ENCODE assay signal across 10 cellular contexts in the genomic region with DNA sequence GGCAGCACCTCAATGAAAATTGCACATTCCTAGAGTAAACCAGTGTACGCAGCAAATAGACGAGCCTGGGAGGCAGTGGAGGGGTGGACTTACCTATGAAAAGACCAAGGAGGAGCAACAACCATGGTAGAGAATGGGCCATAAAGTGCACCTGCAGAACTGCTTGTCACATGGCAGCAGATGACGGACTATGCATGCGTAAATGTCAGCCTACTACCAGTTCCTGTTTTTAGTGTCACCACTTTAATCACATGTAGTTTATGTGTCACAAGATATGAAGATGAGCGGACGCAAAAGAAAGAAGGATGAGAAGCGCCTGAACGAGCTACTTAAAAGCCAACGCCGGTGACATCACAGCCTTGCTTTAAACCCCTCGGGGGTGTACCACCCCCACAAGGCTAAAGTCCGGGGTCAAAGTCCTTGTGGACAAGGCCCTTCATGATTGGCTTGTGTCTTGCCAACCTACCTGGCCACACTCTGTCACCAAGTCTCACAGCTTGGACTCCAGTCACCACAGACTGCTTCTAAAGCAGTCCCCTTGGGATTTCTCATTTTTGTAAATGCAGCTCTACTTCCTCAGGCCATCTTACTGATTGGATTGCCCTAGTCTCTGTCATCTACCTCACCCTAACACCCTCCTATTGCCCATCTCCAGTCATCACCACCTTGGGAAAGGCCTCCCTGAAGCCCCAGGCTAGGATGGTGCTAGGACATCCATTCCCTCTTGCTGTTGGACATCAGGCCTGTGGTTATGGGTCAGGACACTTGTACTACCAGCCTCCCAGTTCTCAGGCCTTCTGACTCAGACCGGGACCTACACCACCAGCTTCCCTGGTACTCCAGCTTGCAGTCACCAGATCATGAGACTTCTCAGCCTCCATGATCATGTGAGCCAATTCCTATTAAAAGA. TPM values are rescaled to one million over a fixed set of nuclear protein-coding genes. Genes with fewer than 3 reads are reported as not detected.
A peak's percentile ranks its signal among the peaks of the same experiment; 100 is the strongest.
DNase-seq lines count a peak whose midpoint lies in the region; ATAC-seq and TF ChIP-seq lines count a peak whose summit lies in the region.
"Had no signal": no experiment of that assay in that cellular context is flagged by ENCODE, and none has a peak within 500 bp of the region (broad histone marks: within the 10 kb centered on the region; RNA-seq: fewer than 3 reads in every experiment).

No MANE protein-coding gene starts in this region.

- peak overlapping the region; percentile 19 for H3K27ac Mint-ChIP-seq in central memory CD8-positive, alpha-beta T cell (ENCODE audit: low read depth)
- H3K27ac Mint-ChIP-seq in activated CD8-positive, alpha-beta T cell treated with anti-CD3 and anti-CD28 coated beads, Interleukin-2, amount 10 ng/mL, durations not matched to agents 7 days and 5 days: no peak overlapping the region

- H3K9me3 Mint-ChIP-seq in central memory CD8-positive, alpha-beta T cell: no peaks in the 10 kb centered on the region
- no peaks in the 10 kb centered on the region for H3K9me3 Mint-ChIP-seq in activated CD8-positive, alpha-beta T cell treated with anti-CD3 and anti-CD28 coated beads, Interleukin-2, amount 10 ng/mL, durations not matched to agents 7 days and 5 days (ENCODE audit: insufficient read depth)

- H3K36me3 Mint-ChIP-seq in central memory CD8-positive, alpha-beta T cell (ENCODE audit: insufficient read depth): no peaks in the 10 kb centered on the region
- no peaks in the 10 kb centered on the region for H3K36me3 Mint-ChIP-seq in activated CD8-positive, alpha-beta T cell treated with anti-CD3 and anti-CD28 coated beads, Interleukin-2, amount 10 ng/mL, durations not matched to agents 7 days and 5 days (ENCODE audit: low read depth)

- in situ Hi-C loops in GM13976 (cut with MboI; ENCODE audit: low sequenced_read_pairs, unreplicated experiment): no loop called here

- H3K27me3 Mint-ChIP-seq in central memory CD8-positive, alpha-beta T cell: no peaks in the 10 kb centered on the region
- H3K27me3 Mint-ChIP-seq in activated CD8-positive, alpha-beta T cell treated with anti-CD3 and anti-CD28 coated beads, Interleukin-2, amount 10 ng/mL, durations not matched to agents 7 days and 5 days (ENCODE audit: low read depth): peaks cover 2% of the 10 kb centered on the region

- DNase-seq in GM13976 (ENCODE audit: low spot score) (peak; percentile 75), SKM-1 (lab: John Stamatoyannopoulos, UW; ENCODE audit: unreplicated experiment) (no peak), DMS79 treated with DMSO at 0.1 percent for 48 hours (lab: John Stamatoyannopoulos, UW) (no peak), NCI-H146 treated with DMSO at 0.1 percent for 48 hours (lab: John Stamatoyannopoulos, UW; ENCODE audit: unreplicated experiment) (no peak)
- no peak for DNase-seq in central memory CD8-positive, alpha-beta T cell (ENCODE audit: low spot score in 2 of 2)
- DNase-seq in activated CD8-positive, alpha-beta T cell treated with anti-CD3 and anti-CD28 coated beads, Interleukin-2, amount 10 ng/mL, durations not matched to agents 7 days and 5 days: no peak
- DNase-seq: effector CD4-positive, alpha-beta T cell; NCI-H1930 had no signal

- no peak for TF ChIP-seq CTCF in GM13976 (IDR thresholded peaks at IDR 0.05; ENCODE audit: borderline replicate concordance, control extremely low read depth, extremely low read depth, insufficient read depth, missing control alignments)

- CTCF ChIA-PET in activated CD8-positive, alpha-beta T cell treated with anti-CD3 and anti-CD28 coated beads, Interleukin-2, amount 10 ng/mL, durations not matched to agents 7 days and 5 days (lab: Charles Lee): interaction anchor here (0.8 to 12.2 kb wide), 5 partner anchors 12 to 164 kb away, joined by 3 to 192 read pairs (median 6); no protein-coding TSS in a partner anchor

- H3K4me1 Mint-ChIP-seq in central memory CD8-positive, alpha-beta T cell: peaks cover 10% of the 10 kb centered on the region
- H3K4me1 Mint-ChIP-seq in activated CD8-positive, alpha-beta T cell treated with anti-CD3 and anti-CD28 coated beads, Interleukin-2, amount 10 ng/mL, durations not matched to agents 7 days and 5 days (ENCODE audit: low read depth): peaks cover 10% of the 10 kb centered on the region

- ATAC-seq in GM21360 (IDR thresholded peaks at IDR 0.05; ENCODE audit: unreplicated experiment): peak; percentile 84
- ATAC-seq in HG03280 (IDR thresholded peaks at IDR 0.05; ENCODE audit: unreplicated experiment): peak; percentile 89
- ATAC-seq in central memory CD8-positive, alpha-beta T cell (replicated peaks; ENCODE audit: extremely low read depth, poor library complexity, severe bottlenecking): peak; percentile 36
- no peak for ATAC-seq in activated CD8-positive, alpha-beta T cell treated with anti-CD3 and anti-CD28 coated beads, Interleukin-2, amount 10 ng/mL, durations not matched to agents 7 days and 5 days

- no peak overlapping the region for H3K4me3 Mint-ChIP-seq in central memory CD8-positive, alpha-beta T cell
- H3K4me3 Mint-ChIP-seq in activated CD8-positive, alpha-beta T cell treated with anti-CD3 and anti-CD28 coated beads, Interleukin-2, amount 10 ng/mL, durations not matched to agents 7 days and 5 days: no peak overlapping the region

- POLR2A ChIA-PET in activated CD8-positive, alpha-beta T cell treated with anti-CD3 and anti-CD28 coated beads, Interleukin-2, amount 10 ng/mL, durations not matched to agents 7 days and 5 days (lab: Charles Lee): interaction anchor here (0.7 kb wide), 1 partner anchor 347 kb away, joined by 3 read pairs; no protein-coding TSS in a partner anchor

RNA-seq across cellular contexts. Expression of a gene that starts 6.0 kb away (rescaled TPM):
- total RNA-seq in activated CD8-positive, alpha-beta T cell treated with anti-CD3 and anti-CD28 coated beads, Interleukin-2, amount 10 ng/mL, durations not matched to agents 7 days and 5 days: 10 to 100 TPM; 24.7 to 24.9 TPM

RNA-seq across cellular contexts. Expression of a gene that starts 50.9 kb away (rescaled TPM):
- total RNA-seq in activated CD8-positive, alpha-beta T cell treated with anti-CD3 and anti-CD28 coated beads, Interleukin-2, amount 10 ng/mL, durations not matched to agents 7 days and 5 days: 100 to 1,000 TPM in 1 of 2 experiments, 10 to 100 TPM in 1; 88.5 to 102 TPM
